ENCODE assay signal across 18 cellular contexts in the genomic region with DNA sequence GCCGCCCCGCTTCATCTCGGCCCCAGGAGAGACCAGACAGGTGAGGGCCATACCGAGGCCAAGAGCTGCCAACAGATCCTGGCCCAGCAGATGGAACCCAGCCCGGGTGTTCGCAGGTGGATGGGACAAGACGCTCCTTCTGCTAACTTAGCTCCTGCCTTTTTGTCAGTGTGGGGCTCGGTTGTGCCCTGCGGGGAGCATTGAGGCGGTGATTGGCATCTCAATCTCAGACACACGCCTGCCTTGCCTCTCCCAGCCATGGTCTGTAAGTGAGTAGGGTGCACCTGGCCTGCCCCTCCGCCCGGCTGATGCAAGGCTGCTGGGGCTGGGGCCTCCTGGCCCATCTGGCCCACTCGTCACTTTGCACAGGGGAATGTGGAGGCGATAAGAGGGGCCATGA.
"Had no signal": no experiment of that assay in that cellular context is flagged by ENCODE, and none has a peak within 500 bp of the region (broad histone marks: within the 10 kb centered on the region; RNA-seq: fewer than 3 reads in every experiment).

No MANE protein-coding gene starts in this region.

- H3K4me1 Mint-ChIP-seq: activated B cell treated with CpG ODN at 0.5 μM for 24 hours; activated CD4-positive, alpha-beta T cell treated with anti-CD3 and anti-CD28 coated beads, Interleukin-2, amount 10 ng/mL, durations not matched to agents 7 days and 5 days; activated naive CD4-positive, alpha-beta T cell treated with anti-CD3 and anti-CD28 coated beads, Interleukin-2, amount 10 ng/mL, durations not matched to agents 7 days and 5 days; activated naive CD8-positive, alpha-beta T cell treated with anti-CD3 and anti-CD28 coated beads for 36 hours; T-cell had no signal

- H3K27ac Mint-ChIP-seq: activated B cell treated with CpG ODN at 0.5 μM for 24 hours; activated CD4-positive, alpha-beta memory T cell treated with anti-CD3 and anti-CD28 coated beads for 36 hours; activated CD4-positive, alpha-beta T cell treated with anti-CD3 and anti-CD28 coated beads, Interleukin-2, amount 10 ng/mL, durations not matched to agents 7 days and 5 days; activated naive CD4-positive, alpha-beta T cell treated with anti-CD3 and anti-CD28 coated beads, Interleukin-2, amount 10 ng/mL, durations not matched to agents 7 days and 5 days; activated naive CD8-positive, alpha-beta T cell treated with anti-CD3 and anti-CD28 coated beads for 36 hours; T-cell had no signal

- H3K36me3 Mint-ChIP-seq: activated naive CD4-positive, alpha-beta T cell treated with anti-CD3 and anti-CD28 coated beads, Interleukin-2, amount 10 ng/mL, durations not matched to agents 7 days and 5 days had no signal

- ATAC-seq: activated T-cell treated with anti-CD3 and anti-CD28 coated beads, Interleukin-2, amount 50 U/mL, for 4 hours; T-cell had no signal

- H3K9me3 Mint-ChIP-seq: activated B cell treated with CpG ODN at 0.5 μM for 24 hours; activated CD4-positive, alpha-beta memory T cell treated with anti-CD3 and anti-CD28 coated beads for 36 hours; activated CD4-positive, alpha-beta T cell treated with anti-CD3 and anti-CD28 coated beads, Interleukin-2, amount 10 ng/mL, durations not matched to agents 7 days and 5 days; activated naive CD4-positive, alpha-beta T cell treated with anti-CD3 and anti-CD28 coated beads, Interleukin-2, amount 10 ng/mL, durations not matched to agents 7 days and 5 days; activated naive CD8-positive, alpha-beta T cell treated with anti-CD3 and anti-CD28 coated beads for 36 hours; activated T-cell treated with anti-CD3 and anti-CD28 coated beads, Interleukin-2, amount 50 U/mL, for 4 hours; T-cell had no signal

- DNase-seq: activated B cell treated with CpG ODN at 0.5 μM for 24 hours; activated CD4-positive, alpha-beta memory T cell treated with anti-CD3 and anti-CD28 coated beads for 36 hours; activated CD4-positive, alpha-beta T cell treated with anti-CD3 and anti-CD28 coated beads, Interleukin-2, amount 10 ng/mL, durations not matched to agents 7 days and 5 days; activated CD8-positive, alpha-beta memory T cell treated with anti-CD3 and anti-CD28 coated beads for 24 hours; activated gamma-delta T cell treated with Interleukin-2 at 50 U/mL for 16 hours; activated naive CD4-positive, alpha-beta T cell treated with anti-CD3 and anti-CD28 coated beads, Interleukin-2, amount 10 ng/mL, durations not matched to agents 7 days and 5 days; activated naive CD8-positive, alpha-beta T cell treated with anti-CD3 and anti-CD28 coated beads for 36 hours; activated T-cell treated with anti-CD3 and anti-CD28 coated beads, Interleukin-2, amount 50 U/mL, for 4 hours; anterior cingulate cortex; KG1; NCI-H1048; NCI-H1417; NCI-H1930; NCI-H446; SHP77 treated with DMSO at 0.1 percent for 48 hours; T-cell; T-helper 2 cell; T1000 had no signal

- H3K4me3 Mint-ChIP-seq: activated B cell treated with CpG ODN at 0.5 μM for 24 hours; activated CD4-positive, alpha-beta memory T cell treated with anti-CD3 and anti-CD28 coated beads for 36 hours; activated CD4-positive, alpha-beta T cell treated with anti-CD3 and anti-CD28 coated beads, Interleukin-2, amount 10 ng/mL, durations not matched to agents 7 days and 5 days; activated naive CD4-positive, alpha-beta T cell treated with anti-CD3 and anti-CD28 coated beads, Interleukin-2, amount 10 ng/mL, durations not matched to agents 7 days and 5 days; activated naive CD8-positive, alpha-beta T cell treated with anti-CD3 and anti-CD28 coated beads for 36 hours; activated T-cell treated with anti-CD3 and anti-CD28 coated beads, Interleukin-2, amount 50 U/mL, for 4 hours; T-cell had no signal

- H3K27me3 Mint-ChIP-seq: activated B cell treated with CpG ODN at 0.5 μM for 24 hours; activated CD4-positive, alpha-beta memory T cell treated with anti-CD3 and anti-CD28 coated beads for 36 hours; activated CD4-positive, alpha-beta T cell treated with anti-CD3 and anti-CD28 coated beads, Interleukin-2, amount 10 ng/mL, durations not matched to agents 7 days and 5 days; activated naive CD4-positive, alpha-beta T cell treated with anti-CD3 and anti-CD28 coated beads, Interleukin-2, amount 10 ng/mL, durations not matched to agents 7 days and 5 days; activated naive CD8-positive, alpha-beta T cell treated with anti-CD3 and anti-CD28 coated beads for 36 hours; T-cell had no signal
